Comparison of ENCODE assay signal across 1 cellular context in the genomic region with DNA sequence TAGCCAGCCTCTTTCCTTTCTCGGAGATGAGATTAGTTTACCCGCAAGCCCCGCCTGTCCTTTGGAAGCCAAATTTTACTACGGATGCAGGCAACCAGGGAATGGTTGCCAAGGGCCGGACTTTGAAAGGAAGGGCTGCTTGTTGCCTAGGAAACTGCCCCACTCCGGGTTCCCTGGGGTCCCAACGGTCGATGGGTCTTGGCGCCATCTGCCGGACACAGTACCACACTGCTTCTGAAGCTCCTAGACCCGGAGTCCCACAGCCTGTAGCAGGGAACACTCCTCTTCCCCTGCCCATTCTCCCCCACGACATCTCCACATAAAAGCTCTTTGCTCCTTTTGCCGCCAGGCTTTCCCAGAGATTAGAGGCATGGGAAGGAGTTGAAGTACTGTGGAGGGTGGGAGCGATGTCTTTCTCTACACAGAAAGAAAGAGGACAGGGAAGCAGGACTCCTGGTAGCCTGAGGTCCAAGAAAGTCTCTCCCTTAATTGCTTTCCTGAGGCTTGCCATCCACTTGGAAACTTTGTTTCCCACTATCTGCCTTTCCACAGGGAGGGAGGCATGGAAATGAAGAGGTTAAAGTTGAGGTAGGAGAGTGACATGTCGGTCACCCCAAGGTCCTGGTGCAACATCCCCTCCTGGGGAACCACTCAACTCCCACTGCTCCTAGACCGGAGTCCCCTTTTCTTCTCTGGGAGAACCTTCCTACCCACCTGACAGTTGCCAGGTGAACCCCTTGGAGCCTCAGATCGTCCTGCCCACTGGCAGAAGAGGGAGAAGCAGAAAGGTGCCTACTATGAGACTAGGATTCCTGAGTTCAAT.
TF ChIP-seq lines count a peak whose summit lies in the region.

No MANE protein-coding gene starts in this region.

TF ChIP-seq in HEK293, 187 proteins besides CTCF, POLR2A, EP300 and RAD21 (continued from another document and continues in another):
- TF ChIP-seq, protein P1, sequence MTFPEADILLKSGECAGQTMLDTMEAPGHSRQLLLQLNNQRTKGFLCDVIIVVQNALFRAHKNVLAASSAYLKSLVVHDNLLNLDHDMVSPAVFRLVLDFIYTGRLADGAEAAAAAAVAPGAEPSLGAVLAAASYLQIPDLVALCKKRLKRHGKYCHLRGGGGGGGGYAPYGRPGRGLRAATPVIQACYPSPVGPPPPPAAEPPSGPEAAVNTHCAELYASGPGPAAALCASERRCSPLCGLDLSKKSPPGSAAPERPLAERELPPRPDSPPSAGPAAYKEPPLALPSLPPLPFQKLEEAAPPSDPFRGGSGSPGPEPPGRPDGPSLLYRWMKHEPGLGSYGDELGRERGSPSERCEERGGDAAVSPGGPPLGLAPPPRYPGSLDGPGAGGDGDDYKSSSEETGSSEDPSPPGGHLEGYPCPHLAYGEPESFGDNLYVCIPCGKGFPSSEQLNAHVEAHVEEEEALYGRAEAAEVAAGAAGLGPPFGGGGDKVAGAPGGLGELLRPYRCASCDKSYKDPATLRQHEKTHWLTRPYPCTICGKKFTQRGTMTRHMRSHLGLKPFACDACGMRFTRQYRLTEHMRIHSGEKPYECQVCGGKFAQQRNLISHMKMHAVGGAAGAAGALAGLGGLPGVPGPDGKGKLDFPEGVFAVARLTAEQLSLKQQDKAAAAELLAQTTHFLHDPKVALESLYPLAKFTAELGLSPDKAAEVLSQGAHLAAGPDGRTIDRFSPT (tag by site-specific recombination; IDR thresholded peaks at IDR 0.05) = no peak
- TF ChIP-seq ZNF571 (tag by site-specific recombination; IDR thresholded peaks at IDR 0.05) = no peak
- TF ChIP-seq, protein P2, sequence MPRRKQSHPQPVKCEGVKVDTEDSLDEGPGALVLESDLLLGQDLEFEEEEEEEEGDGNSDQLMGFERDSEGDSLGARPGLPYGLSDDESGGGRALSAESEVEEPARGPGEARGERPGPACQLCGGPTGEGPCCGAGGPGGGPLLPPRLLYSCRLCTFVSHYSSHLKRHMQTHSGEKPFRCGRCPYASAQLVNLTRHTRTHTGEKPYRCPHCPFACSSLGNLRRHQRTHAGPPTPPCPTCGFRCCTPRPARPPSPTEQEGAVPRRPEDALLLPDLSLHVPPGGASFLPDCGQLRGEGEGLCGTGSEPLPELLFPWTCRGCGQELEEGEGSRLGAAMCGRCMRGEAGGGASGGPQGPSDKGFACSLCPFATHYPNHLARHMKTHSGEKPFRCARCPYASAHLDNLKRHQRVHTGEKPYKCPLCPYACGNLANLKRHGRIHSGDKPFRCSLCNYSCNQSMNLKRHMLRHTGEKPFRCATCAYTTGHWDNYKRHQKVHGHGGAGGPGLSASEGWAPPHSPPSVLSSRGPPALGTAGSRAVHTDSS (tag by site-specific recombination; IDR thresholded peaks at IDR 0.05) = no peak
- no peak for TF ChIP-seq ZNF416 (tag by site-specific recombination; IDR thresholded peaks at IDR 0.05)
- no peak for TF ChIP-seq ZBTB21 (tag by site-specific recombination; IDR thresholded peaks at IDR 0.05)
- TF ChIP-seq IKZF3 (tag by site-specific recombination; IDR thresholded peaks at IDR 0.05) = peak; percentile 69; the same call in 1 of the 2 replicates
- TF ChIP-seq ZNF223 (tag by site-specific recombination; IDR thresholded peaks at IDR 0.05) = no peak
- no peak for TF ChIP-seq WT1 (tag by site-specific recombination; IDR thresholded peaks at IDR 0.05)
- TF ChIP-seq ZNF433 (tag by site-specific recombination; IDR thresholded peaks at IDR 0.05; ENCODE audit: low read depth) = no peak
- TF ChIP-seq ZNF341 (tag by site-specific recombination; IDR thresholded peaks at IDR 0.05; ENCODE audit: low read depth) = peak; percentile 49; the same call in 1 of the 2 replicates
- TF ChIP-seq ZSCAN16 (tag by site-specific recombination; IDR thresholded peaks at IDR 0.05) = no peak
- TF ChIP-seq, protein P3, sequence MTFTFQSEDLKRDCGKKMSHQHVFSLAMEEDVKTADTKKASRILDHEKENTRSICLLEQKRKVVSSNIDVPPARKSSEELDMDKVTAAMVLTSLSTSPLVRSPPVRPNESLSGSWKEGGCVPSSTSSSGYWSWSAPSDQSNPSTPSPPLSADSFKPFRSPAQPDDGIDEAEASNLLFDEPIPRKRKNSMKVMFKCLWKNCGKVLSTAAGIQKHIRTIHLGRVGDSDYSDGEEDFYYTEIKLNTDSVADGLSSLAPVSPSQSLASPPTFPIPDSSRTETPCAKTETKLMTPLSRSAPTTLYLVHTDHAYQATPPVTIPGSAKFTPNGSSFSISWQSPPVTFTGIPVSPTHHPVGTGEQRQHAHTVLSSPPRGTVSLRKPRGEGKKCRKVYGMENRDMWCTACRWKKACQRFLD (tag by site-specific recombination; IDR thresholded peaks at IDR 0.05) = no peak
- TF ChIP-seq ZBTB48 (tag by site-specific recombination; IDR thresholded peaks at IDR 0.05) = 0 out of 2 replicates have a peak, but pooled peaks have one; percentile 55
- TF ChIP-seq, protein P4, sequence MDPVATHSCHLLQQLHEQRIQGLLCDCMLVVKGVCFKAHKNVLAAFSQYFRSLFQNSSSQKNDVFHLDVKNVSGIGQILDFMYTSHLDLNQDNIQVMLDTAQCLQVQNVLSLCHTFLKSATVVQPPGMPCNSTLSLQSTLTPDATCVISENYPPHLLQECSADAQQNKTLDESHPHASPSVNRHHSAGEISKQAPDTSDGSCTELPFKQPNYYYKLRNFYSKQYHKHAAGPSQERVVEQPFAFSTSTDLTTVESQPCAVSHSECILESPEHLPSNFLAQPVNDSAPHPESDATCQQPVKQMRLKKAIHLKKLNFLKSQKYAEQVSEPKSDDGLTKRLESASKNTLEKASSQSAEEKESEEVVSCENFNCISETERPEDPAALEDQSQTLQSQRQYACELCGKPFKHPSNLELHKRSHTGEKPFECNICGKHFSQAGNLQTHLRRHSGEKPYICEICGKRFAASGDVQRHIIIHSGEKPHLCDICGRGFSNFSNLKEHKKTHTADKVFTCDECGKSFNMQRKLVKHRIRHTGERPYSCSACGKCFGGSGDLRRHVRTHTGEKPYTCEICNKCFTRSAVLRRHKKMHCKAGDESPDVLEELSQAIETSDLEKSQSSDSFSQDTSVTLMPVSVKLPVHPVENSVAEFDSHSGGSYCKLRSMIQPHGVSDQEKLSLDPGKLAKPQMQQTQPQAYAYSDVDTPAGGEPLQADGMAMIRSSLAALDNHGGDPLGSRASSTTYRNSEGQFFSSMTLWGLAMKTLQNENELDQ (tag by site-specific recombination; IDR thresholded peaks at IDR 0.05; ENCODE audit: low read depth) = no peak
- no peak for TF ChIP-seq KLF1 (tag by site-specific recombination; IDR thresholded peaks at IDR 0.05)
- TF ChIP-seq SCRT1 (tag by site-specific recombination; IDR thresholded peaks at IDR 0.05; ENCODE audit: borderline replicate concordance) = no peak
- TF ChIP-seq ZNF404 (tag by site-specific recombination; IDR thresholded peaks at IDR 0.05) = no peak
- TF ChIP-seq ZNF776 (tag by site-specific recombination; IDR thresholded peaks at IDR 0.05; ENCODE audit: borderline replicate concordance) = peak; percentile 77; the same call in 1 of the 2 replicates
- TF ChIP-seq, protein P5, sequence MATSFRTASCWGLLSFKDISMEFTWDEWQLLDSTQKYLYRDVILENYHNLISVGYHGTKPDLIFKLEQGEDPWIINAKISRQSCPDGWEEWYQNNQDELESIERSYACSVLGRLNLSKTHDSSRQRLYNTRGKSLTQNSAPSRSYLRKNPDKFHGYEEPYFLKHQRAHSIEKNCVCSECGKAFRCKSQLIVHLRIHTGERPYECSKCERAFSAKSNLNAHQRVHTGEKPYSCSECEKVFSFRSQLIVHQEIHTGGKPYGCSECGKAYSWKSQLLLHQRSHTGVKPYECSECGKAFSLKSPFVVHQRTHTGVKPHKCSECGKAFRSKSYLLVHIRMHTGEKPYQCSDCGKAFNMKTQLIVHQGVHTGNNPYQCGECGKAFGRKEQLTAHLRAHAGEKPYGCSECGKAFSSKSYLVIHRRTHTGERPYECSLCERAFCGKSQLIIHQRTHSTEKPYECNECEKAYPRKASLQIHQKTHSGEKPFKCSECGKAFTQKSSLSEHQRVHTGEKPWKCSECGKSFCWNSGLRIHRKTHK (tag by site-specific recombination; IDR thresholded peaks at IDR 0.05) = no peak
- TF ChIP-seq ZNF112 (tag by site-specific recombination; IDR thresholded peaks at IDR 0.05) = no peak
- TF ChIP-seq, protein P6, sequence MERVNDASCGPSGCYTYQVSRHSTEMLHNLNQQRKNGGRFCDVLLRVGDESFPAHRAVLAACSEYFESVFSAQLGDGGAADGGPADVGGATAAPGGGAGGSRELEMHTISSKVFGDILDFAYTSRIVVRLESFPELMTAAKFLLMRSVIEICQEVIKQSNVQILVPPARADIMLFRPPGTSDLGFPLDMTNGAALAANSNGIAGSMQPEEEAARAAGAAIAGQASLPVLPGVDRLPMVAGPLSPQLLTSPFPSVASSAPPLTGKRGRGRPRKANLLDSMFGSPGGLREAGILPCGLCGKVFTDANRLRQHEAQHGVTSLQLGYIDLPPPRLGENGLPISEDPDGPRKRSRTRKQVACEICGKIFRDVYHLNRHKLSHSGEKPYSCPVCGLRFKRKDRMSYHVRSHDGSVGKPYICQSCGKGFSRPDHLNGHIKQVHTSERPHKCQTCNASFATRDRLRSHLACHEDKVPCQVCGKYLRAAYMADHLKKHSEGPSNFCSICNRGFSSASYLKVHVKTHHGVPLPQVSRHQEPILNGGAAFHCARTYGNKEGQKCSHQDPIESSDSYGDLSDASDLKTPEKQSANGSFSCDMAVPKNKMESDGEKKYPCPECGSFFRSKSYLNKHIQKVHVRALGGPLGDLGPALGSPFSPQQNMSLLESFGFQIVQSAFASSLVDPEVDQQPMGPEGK (tag by site-specific recombination; IDR thresholded peaks at IDR 0.05) = no peak; the same call in 1 of the 2 replicates
- 0 out of 2 replicates have a peak, but pooled peaks have one; percentile 12 for TF ChIP-seq ZFP69B (tag by site-specific recombination; IDR thresholded peaks at IDR 0.05)
- TF ChIP-seq ZNF610 (tag by site-specific recombination; IDR thresholded peaks at IDR 0.05; ENCODE audit: borderline replicate concordance) = no peak
- no peak for TF ChIP-seq ZNF555 (tag by site-specific recombination; conservative IDR thresholded peaks at IDR 0.05)
- TF ChIP-seq, protein P7, sequence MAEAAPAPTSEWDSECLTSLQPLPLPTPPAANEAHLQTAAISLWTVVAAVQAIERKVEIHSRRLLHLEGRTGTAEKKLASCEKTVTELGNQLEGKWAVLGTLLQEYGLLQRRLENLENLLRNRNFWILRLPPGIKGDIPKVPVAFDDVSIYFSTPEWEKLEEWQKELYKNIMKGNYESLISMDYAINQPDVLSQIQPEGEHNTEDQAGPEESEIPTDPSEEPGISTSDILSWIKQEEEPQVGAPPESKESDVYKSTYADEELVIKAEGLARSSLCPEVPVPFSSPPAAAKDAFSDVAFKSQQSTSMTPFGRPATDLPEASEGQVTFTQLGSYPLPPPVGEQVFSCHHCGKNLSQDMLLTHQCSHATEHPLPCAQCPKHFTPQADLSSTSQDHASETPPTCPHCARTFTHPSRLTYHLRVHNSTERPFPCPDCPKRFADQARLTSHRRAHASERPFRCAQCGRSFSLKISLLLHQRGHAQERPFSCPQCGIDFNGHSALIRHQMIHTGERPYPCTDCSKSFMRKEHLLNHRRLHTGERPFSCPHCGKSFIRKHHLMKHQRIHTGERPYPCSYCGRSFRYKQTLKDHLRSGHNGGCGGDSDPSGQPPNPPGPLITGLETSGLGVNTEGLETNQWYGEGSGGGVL (tag by site-specific recombination; IDR thresholded peaks at IDR 0.05) = no peak
- no peak for TF ChIP-seq ZNF184 (tag by site-specific recombination; IDR thresholded peaks at IDR 0.05)
- no peak for TF ChIP-seq ZNF791 (tag by site-specific recombination; IDR thresholded peaks at IDR 0.05)
- TF ChIP-seq, protein P8, sequence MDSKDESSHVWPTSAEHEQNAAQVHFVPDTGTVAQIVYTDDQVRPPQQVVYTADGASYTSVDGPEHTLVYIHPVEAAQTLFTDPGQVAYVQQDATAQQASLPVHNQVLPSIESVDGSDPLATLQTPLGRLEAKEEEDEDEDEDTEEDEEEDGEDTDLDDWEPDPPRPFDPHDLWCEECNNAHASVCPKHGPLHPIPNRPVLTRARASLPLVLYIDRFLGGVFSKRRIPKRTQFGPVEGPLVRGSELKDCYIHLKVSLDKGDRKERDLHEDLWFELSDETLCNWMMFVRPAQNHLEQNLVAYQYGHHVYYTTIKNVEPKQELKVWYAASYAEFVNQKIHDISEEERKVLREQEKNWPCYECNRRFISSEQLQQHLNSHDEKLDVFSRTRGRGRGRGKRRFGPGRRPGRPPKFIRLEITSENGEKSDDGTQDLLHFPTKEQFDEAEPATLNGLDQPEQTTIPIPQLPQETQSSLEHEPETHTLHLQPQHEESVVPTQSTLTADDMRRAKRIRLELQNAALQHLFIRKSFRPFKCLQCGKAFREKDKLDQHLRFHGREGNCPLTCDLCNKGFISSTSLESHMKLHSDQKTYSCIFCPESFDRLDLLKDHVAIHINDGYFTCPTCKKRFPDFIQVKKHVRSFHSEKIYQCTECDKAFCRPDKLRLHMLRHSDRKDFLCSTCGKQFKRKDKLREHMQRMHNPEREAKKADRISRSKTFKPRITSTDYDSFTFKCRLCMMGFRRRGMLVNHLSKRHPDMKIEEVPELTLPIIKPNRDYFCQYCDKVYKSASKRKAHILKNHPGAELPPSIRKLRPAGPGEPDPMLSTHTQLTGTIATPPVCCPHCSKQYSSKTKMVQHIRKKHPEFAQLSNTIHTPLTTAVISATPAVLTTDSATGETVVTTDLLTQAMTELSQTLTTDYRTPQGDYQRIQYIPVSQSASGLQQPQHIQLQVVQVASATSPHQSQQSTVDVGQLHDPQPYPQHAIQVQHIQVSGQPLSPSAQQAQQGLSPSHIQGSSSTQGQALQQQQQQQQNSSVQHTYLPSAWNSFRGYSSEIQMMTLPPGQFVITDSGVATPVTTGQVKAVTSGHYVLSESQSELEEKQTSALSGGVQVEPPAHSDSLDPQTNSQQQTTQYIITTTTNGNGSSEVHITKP (tag by site-specific recombination; IDR thresholded peaks at IDR 0.05) = peak; percentile 59
- TF ChIP-seq, protein P9, sequence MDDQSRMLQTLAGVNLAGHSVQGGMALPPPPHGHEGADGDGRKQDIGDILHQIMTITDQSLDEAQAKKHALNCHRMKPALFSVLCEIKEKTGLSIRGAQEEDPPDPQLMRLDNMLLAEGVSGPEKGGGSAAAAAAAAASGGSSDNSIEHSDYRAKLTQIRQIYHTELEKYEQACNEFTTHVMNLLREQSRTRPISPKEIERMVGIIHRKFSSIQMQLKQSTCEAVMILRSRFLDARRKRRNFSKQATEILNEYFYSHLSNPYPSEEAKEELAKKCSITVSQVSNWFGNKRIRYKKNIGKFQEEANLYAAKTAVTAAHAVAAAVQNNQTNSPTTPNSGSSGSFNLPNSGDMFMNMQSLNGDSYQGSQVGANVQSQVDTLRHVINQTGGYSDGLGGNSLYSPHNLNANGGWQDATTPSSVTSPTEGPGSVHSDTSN (CRISPR knock-in tag; IDR thresholded peaks at IDR 0.05) = no peak
- peak; percentile 77 for TF ChIP-seq GLIS2 (tag by site-specific recombination; IDR thresholded peaks at IDR 0.05)
- no peak for TF ChIP-seq ZNF48 (tag by site-specific recombination; IDR thresholded peaks at IDR 0.05)
- TF ChIP-seq HOXC10 (CRISPR knock-in tag; IDR thresholded peaks at IDR 0.05) = no peak
- TF ChIP-seq MEIS1 (CRISPR knock-in tag; IDR thresholded peaks at IDR 0.05; ENCODE audit: borderline replicate concordance) = no peak
- peak; percentile 77 for TF ChIP-seq GLIS1 (tag by site-specific recombination; IDR thresholded peaks at IDR 0.05)
- TF ChIP-seq ZNF654 (tag by site-specific recombination; IDR thresholded peaks at IDR 0.05; ENCODE audit: low read depth) = peak; percentile 78
